Comparison of ENCODE assay signal across 21 cellular contexts in genomic region chr10:98292976-98293375, GRCh38. TPM values are rescaled to one million over a fixed set of nuclear protein-coding genes. Genes with fewer than 3 reads are reported as not detected.
"Had no signal": no experiment of that assay in that cellular context is flagged by ENCODE, and none has a peak within 500 bp of the region (broad histone marks: within the 10 kb centered on the region; RNA-seq: fewer than 3 reads in every experiment).

No MANE protein-coding gene starts in this region.

- H3K9me3 Mint-ChIP-seq: activated B cell treated with CpG ODN at 0.5 μM for 24 hours; activated CD4-positive, alpha-beta memory T cell treated with anti-CD3 and anti-CD28 coated beads, Interleukin-2, amount 10 ng/mL, durations not matched to agents 7 days and 5 days; activated naive CD8-positive, alpha-beta T cell treated with anti-CD3 and anti-CD28 coated beads, Interleukin-2, amount 10 ng/mL, durations not matched to agents 7 days and 5 days; activated T-helper 2 cell treated with anti-CD3 and anti-CD28 coated beads, Interferon-gamma antibody, Interleukin-2, Interleukin-4, amounts not matched to agents 10 μg/mL and 5 μg/mL and 100 μg/mL, durations not matched to agents 14 hours and 24 hours and 36 hours; memory B cell; natural killer cell had no signal

- H3K4me3 Mint-ChIP-seq: activated B cell treated with CpG ODN at 0.5 μM for 24 hours; activated CD4-positive, alpha-beta memory T cell treated with anti-CD3 and anti-CD28 coated beads, Interleukin-2, amount 10 ng/mL, durations not matched to agents 7 days and 5 days; activated naive CD8-positive, alpha-beta T cell treated with anti-CD3 and anti-CD28 coated beads, Interleukin-2, amount 10 ng/mL, durations not matched to agents 7 days and 5 days; memory B cell; natural killer cell had no signal

- H3K4me1 Mint-ChIP-seq: activated CD4-positive, alpha-beta memory T cell treated with anti-CD3 and anti-CD28 coated beads, Interleukin-2, amount 10 ng/mL, durations not matched to agents 7 days and 5 days; activated naive CD8-positive, alpha-beta T cell treated with anti-CD3 and anti-CD28 coated beads, Interleukin-2, amount 10 ng/mL, durations not matched to agents 7 days and 5 days had no signal

- ATAC-seq: body of pancreas; gastrocnemius medialis; left lung; natural killer cell; stimulated activated naive CD8-positive, alpha-beta T cell treated with anti-CD3 and anti-CD28 coated beads, Interleukin-15, Interleukin-2, amounts not matched to agents 100 U/mL and 50 U/mL, for 24 hours had no signal

- H3K27ac ChIP-seq: body of pancreas, left lung, transverse colon had no signal

- DNase-seq: activated B cell treated with CpG ODN at 0.5 μM for 24 hours; activated CD4-positive, alpha-beta memory T cell treated with anti-CD3 and anti-CD28 coated beads, Interleukin-2, amount 10 ng/mL, durations not matched to agents 7 days and 5 days; activated CD4-positive, alpha-beta T cell treated with anti-CD3 and anti-CD28 coated beads for 48 hours; activated naive CD4-positive, alpha-beta T cell treated with Interleukin-2 at 50 U/mL for 16 hours; activated naive CD8-positive, alpha-beta T cell treated with anti-CD3 and anti-CD28 coated beads, Interleukin-2, amount 10 ng/mL, durations not matched to agents 7 days and 5 days; activated T-cell treated with anti-CD3 and anti-CD28 coated beads, Interleukin-2, amount 50 U/mL, for 1 hour; body of pancreas; central memory CD4-positive, alpha-beta T cell; cortex of kidney; erythroblast; gastrocnemius medialis; left lung; natural killer cell; stimulated activated CD4-positive, alpha-beta T cell treated with anti-CD3 and anti-CD28 coated beads, Interleukin-12 subunit alpha, Interleukin-12 subunit beta, amount 100 ng/mL, for 4 hours; stimulated activated CD4-positive, alpha-beta T cell treated with anti-CD3 and anti-CD28 coated beads, Interleukin-1b, Interleukin-23, amount 100 ng/mL, for 48 hours; stimulated activated naive CD8-positive, alpha-beta T cell treated with anti-CD3 and anti-CD28 coated beads, Interleukin-15, Interleukin-2, amounts not matched to agents 100 U/mL and 50 U/mL, for 24 hours; T-helper 1 cell; T-helper 9 cell; transverse colon had no signal

- H3K36me3 Mint-ChIP-seq: activated naive CD8-positive, alpha-beta T cell treated with anti-CD3 and anti-CD28 coated beads, Interleukin-2, amount 10 ng/mL, durations not matched to agents 7 days and 5 days; memory B cell; natural killer cell had no signal

- H3K27ac Mint-ChIP-seq: activated B cell treated with CpG ODN at 0.5 μM for 24 hours; activated CD4-positive, alpha-beta memory T cell treated with anti-CD3 and anti-CD28 coated beads, Interleukin-2, amount 10 ng/mL, durations not matched to agents 7 days and 5 days; activated naive CD8-positive, alpha-beta T cell treated with anti-CD3 and anti-CD28 coated beads, Interleukin-2, amount 10 ng/mL, durations not matched to agents 7 days and 5 days; activated T-helper 2 cell treated with anti-CD3 and anti-CD28 coated beads, Interferon-gamma antibody, Interleukin-2, Interleukin-4, amounts not matched to agents 10 μg/mL and 5 μg/mL and 100 μg/mL, durations not matched to agents 14 hours and 24 hours and 36 hours; memory B cell; natural killer cell had no signal

RNA-seq across cellular contexts. Expression of gene LOXL4, which starts 25.0 kb away (rescaled TPM):
- total RNA-seq: activated B cell treated with CpG ODN at 0.5 μM for 24 hours; activated CD4-positive, alpha-beta memory T cell treated with anti-CD3 and anti-CD28 coated beads, Interleukin-2, amount 10 ng/mL, durations not matched to agents 7 days and 5 days; activated naive CD8-positive, alpha-beta T cell treated with anti-CD3 and anti-CD28 coated beads, Interleukin-2, amount 10 ng/mL, durations not matched to agents 7 days and 5 days; activated T-helper 2 cell treated with anti-CD3 and anti-CD28 coated beads, Interferon-gamma antibody, Interleukin-2, Interleukin-4, amounts not matched to agents 10 μg/mL and 5 μg/mL and 100 μg/mL, durations not matched to agents 14 hours and 24 hours and 36 hours had no signal
